In the genomic region with DNA sequence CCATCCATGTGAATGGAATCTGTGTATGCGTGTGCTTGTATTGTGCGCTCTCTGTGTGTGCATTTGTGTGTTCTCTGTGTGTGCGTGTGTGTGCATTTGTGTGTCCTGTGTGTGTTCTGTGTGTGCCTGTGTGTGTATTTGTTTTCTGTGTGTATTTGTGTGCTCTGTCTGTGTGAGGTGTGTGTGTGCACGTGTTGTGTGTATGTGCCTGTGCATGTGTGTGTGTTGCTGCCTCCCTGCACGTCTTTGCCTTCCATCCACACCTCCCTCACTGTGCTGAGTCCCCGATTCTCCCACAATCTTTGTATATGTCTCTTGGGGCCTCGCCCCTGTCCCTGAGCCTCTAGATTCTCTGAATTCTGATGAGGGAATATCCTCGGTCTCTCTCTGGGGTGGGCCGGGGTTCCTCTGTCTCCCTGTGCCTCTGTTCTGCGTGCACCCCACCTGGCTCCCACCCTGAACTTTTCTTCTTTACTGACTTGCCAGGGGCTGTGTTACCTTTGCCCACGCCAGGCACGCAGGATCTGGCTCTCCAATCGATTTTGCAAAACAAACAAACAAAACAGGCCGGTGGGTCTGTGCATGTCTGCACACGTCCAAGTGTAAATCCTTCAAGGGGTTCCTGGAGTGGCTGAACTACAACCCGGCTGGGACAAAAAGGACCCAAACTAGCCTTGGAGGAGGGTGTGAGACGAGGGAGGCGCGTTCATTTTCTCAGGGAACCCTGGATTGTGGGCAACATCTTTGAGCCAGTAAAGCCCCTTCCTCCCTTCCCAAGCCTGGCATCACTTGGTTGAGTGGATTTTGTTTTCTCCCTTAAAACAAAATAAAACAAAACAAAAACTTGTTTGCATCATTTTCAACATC, we compare ENCODE assay signal across 1 cellular context.
TF ChIP-seq lines count a peak whose summit lies in the region.

No MANE protein-coding gene starts in this region.

TF ChIP-seq in HEK293, 187 proteins besides CTCF, POLR2A, EP300 and RAD21 (continued from another document and continues in another):
- TF ChIP-seq, protein P1, sequence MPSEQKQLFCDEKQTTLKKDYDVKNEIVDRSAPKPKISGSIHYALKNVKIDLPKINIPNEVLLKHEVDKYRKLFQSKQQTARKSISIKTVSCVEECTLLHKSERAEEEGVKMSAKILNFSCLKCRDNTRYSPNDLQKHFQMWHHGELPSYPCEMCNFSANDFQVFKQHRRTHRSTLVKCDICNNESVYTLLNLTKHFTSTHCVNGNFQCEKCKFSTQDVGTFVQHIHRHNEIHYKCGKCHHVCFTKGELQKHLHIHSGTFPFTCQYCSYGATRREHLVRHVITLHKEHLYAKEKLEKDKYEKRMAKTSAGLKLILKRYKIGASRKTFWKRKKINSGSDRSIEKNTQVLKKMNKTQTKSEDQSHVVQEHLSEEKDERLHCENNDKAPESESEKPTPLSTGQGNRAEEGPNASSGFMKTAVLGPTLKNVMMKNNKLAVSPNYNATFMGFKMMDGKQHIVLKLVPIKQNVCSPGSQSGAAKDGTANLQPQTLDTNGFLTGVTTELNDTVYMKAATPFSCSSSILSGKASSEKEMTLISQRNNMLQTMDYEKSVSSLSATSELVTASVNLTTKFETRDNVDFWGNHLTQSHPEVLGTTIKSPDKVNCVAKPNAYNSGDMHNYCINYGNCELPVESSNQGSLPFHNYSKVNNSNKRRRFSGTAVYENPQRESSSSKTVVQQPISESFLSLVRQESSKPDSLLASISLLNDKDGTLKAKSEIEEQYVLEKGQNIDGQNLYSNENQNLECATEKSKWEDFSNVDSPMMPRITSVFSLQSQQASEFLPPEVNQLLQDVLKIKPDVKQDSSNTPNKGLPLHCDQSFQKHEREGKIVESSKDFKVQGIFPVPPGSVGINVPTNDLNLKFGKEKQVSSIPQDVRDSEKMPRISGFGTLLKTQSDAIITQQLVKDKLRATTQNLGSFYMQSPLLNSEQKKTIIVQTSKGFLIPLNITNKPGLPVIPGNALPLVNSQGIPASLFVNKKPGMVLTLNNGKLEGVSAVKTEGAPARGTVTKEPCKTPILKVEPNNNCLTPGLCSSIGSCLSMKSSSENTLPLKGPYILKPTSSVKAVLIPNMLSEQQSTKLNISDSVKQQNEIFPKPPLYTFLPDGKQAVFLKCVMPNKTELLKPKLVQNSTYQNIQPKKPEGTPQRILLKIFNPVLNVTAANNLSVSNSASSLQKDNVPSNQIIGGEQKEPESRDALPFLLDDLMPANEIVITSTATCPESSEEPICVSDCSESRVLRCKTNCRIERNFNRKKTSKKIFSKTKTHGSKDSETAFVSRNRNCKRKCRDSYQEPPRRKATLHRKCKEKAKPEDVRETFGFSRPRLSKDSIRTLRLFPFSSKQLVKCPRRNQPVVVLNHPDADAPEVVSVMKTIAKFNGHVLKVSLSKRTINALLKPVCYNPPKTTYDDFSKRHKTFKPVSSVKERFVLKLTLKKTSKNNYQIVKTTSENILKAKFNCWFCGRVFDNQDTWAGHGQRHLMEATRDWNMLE (tag by site-specific recombination; conservative IDR thresholded peaks at IDR 0.05; ENCODE audit: low read depth) = no peak
- TF ChIP-seq PRDM1 (tag by site-specific recombination; IDR thresholded peaks at IDR 0.05) (no peak), SCRT2 (tag by site-specific recombination; IDR thresholded peaks at IDR 0.05) (no peak), ZFP41 (tag by site-specific recombination; IDR thresholded peaks at IDR 0.05; ENCODE audit: borderline replicate concordance) (no peak), ZNF148 (tag by site-specific recombination; IDR thresholded peaks at IDR 0.05; ENCODE audit: borderline replicate concordance) (0 out of 2 replicates have a peak, but pooled peaks have one; percentile 16), MYNN (tag by site-specific recombination; IDR thresholded peaks at IDR 0.05; ENCODE audit: borderline replicate concordance) (no peak), TCF7L2 (IDR thresholded peaks at IDR 0.05; ENCODE audit: borderline replicate concordance, low read depth, low read length) (no peak), GLI4 (tag by site-specific recombination; IDR thresholded peaks at IDR 0.05) (no peak), ZNF776 (tag by site-specific recombination; IDR thresholded peaks at IDR 0.05; ENCODE audit: borderline replicate concordance) (no peak; the same call in 1 of the 2 replicates), PRDM10 (tag by site-specific recombination; IDR thresholded peaks at IDR 0.05) (peak; percentile 54), RBAK (tag by site-specific recombination; IDR thresholded peaks at IDR 0.05) (no peak), ZFP3 (tag by site-specific recombination; IDR thresholded peaks at IDR 0.05; ENCODE audit: low read depth) (no peak), ZIC2 (tag by site-specific recombination; IDR thresholded peaks at IDR 0.05) (peak; percentile 36), HOXA7 (CRISPR knock-in tag; IDR thresholded peaks at IDR 0.05; ENCODE audit: borderline replicate concordance) (no peak), ZNF311 (tag by site-specific recombination; IDR thresholded peaks at IDR 0.05; ENCODE audit: borderline replicate concordance) (no peak), KLF16 (tag by site-specific recombination; IDR thresholded peaks at IDR 0.05) (no peak), MEIS1 (CRISPR knock-in tag; IDR thresholded peaks at IDR 0.05; ENCODE audit: borderline replicate concordance) (no peak), ZNF488 (tag by site-specific recombination; IDR thresholded peaks at IDR 0.05) (no peak), ZNF324 (tag by site-specific recombination; IDR thresholded peaks at IDR 0.05) (no peak), BCL11A (tag by site-specific recombination; IDR thresholded peaks at IDR 0.05; ENCODE audit: low read depth) (no peak), ZNF174 (tag by site-specific recombination; IDR thresholded peaks at IDR 0.05) (no peak), ZNF211 (tag by site-specific recombination; IDR thresholded peaks at IDR 0.05; ENCODE audit: low read depth) (no peak), ZNF658 (tag by site-specific recombination; IDR thresholded peaks at IDR 0.05) (no peak), ZNF677 (tag by site-specific recombination; IDR thresholded peaks at IDR 0.05) (no peak), ZNF785 (tag by site-specific recombination; IDR thresholded peaks at IDR 0.05) (no peak), ZBTB49 (tag by site-specific recombination; IDR thresholded peaks at IDR 0.05; ENCODE audit: low read depth) (no peak), ZNF426 (tag by site-specific recombination; IDR thresholded peaks at IDR 0.05) (no peak), ZEB2 (tag by site-specific recombination; IDR thresholded peaks at IDR 0.05) (no peak), ZNF202 (tag by site-specific recombination; IDR thresholded peaks at IDR 0.05; ENCODE audit: borderline replicate concordance) (no peak), ZNF274 (IDR thresholded peaks at IDR 0.05; ENCODE audit: low read length) (no peak), ZNF274 (tag by site-specific recombination; IDR thresholded peaks at IDR 0.05; ENCODE audit: borderline replicate concordance) (no peak), ZNF366 (tag by site-specific recombination; conservative IDR thresholded peaks at IDR 0.05) (peak; percentile 59; the same call in 1 of the 2 replicates), KLF1 (tag by site-specific recombination; IDR thresholded peaks at IDR 0.05) (no peak), ZNF24 (tag by site-specific recombination; IDR thresholded peaks at IDR 0.05) (no peak), ZNF214 (tag by site-specific recombination; IDR thresholded peaks at IDR 0.05; ENCODE audit: borderline replicate concordance) (no peak), KLF9 (tag by site-specific recombination; IDR thresholded peaks at IDR 0.05; ENCODE audit: low read depth) (no peak), ZSCAN5A (tag by site-specific recombination; IDR thresholded peaks at IDR 0.05) (no peak), ZSCAN18 (tag by site-specific recombination; IDR thresholded peaks at IDR 0.05) (no peak)
- TF ChIP-seq, protein P2, sequence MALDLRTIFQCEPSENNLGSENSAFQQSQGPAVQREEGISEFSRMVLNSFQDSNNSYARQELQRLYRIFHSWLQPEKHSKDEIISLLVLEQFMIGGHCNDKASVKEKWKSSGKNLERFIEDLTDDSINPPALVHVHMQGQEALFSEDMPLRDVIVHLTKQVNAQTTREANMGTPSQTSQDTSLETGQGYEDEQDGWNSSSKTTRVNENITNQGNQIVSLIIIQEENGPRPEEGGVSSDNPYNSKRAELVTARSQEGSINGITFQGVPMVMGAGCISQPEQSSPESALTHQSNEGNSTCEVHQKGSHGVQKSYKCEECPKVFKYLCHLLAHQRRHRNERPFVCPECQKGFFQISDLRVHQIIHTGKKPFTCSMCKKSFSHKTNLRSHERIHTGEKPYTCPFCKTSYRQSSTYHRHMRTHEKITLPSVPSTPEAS (tag by site-specific recombination; IDR thresholded peaks at IDR 0.05) = peak; percentile 91
